In genomic region chr1:111618081-111618480, GRCh38 we compare ENCODE assay signal across 16 cellular contexts. TPM values are rescaled to one million over a fixed set of nuclear protein-coding genes. Genes with fewer than 3 reads are reported as not detected.
DNase-seq lines count a peak whose midpoint lies in the region; ATAC-seq and TF ChIP-seq lines count a peak whose summit lies in the region.
"Had no signal": no experiment of that assay in that cellular context is flagged by ENCODE, and none has a peak within 500 bp of the region (broad histone marks: within the 10 kb centered on the region; RNA-seq: fewer than 3 reads in every experiment).

No MANE protein-coding gene starts in this region.

- no peaks in the 10 kb centered on the region for H3K9me3 ChIP-seq in OCI-LY1 (ENCODE audit: low read length)
- H3K9me3 ChIP-seq in A673 (ENCODE audit: low read depth, low read length, poor library complexity, severe bottlenecking), result no peaks in the 10 kb centered on the region
- no peaks in the 10 kb centered on the region for H3K9me3 ChIP-seq in psoas muscle
- H3K9me3 ChIP-seq: neutrophil, SJSA1, stomach had no signal

- H3K27me3 ChIP-seq in OCI-LY1 (ENCODE audit: insufficient read depth, low read length) (no peaks in the 10 kb centered on the region), A673 (replicated peaks; ENCODE audit: insufficient read depth, low read depth, low read length, poor library complexity) (no peaks in the 10 kb centered on the region), psoas muscle (ENCODE audit: insufficient read depth in 3 of 3, low read length in 2 of 3) (no peaks in the 10 kb centered on the region)
- H3K27me3 ChIP-seq: foreskin keratinocyte, neutrophil, SJSA1, stomach had no signal

- CTCF ChIA-PET in A673 (lab: Charles Lee), result no interaction called here

- peaks cover 27% of the 10 kb centered on the region for H3K79me2 ChIP-seq in OCI-LY1 (ENCODE audit: insufficient read depth, low read length)

- ATAC-seq in activated T-cell treated with anti-CD3 and anti-CD28 coated beads, Interleukin-2, amount 50 U/mL, for 4 hours, result peak in 1 of 2 donors; percentile 6
- peak; percentile 32 for ATAC-seq in stimulated activated memory B cell treated with anti-CD40 and anti-IgM and Interleukin-4, amounts not matched to agents 10 μg/mL and 1 μg/mL and 100 μg/mL, for 72 hours
- no peak for ATAC-seq in psoas muscle
- ATAC-seq: foreskin keratinocyte had no signal

- intact Hi-C loops in A673 (cut with micrococcal nuclease; ENCODE audit: unreplicated experiment), result no loop called here
- intact Hi-C loops in psoas muscle (cut with DNase I), result no loop called here

- no peaks in the 10 kb centered on the region for H3K27me3 Mint-ChIP-seq in activated T-cell treated with anti-CD3 and anti-CD28 coated beads, Interleukin-2, amount 50 U/mL, for 4 hours (ENCODE audit: low read depth)
- H3K27me3 Mint-ChIP-seq in brain, result peaks cover 10% of the 10 kb centered on the region
- no peaks in the 10 kb centered on the region for H3K27me3 Mint-ChIP-seq in stimulated activated memory B cell treated with anti-CD40 and anti-IgM and Interleukin-4, amounts not matched to agents 10 μg/mL and 1 μg/mL and 100 μg/mL, for 72 hours

- no peak for DNase-seq in activated T-cell treated with anti-CD3 and anti-CD28 coated beads, Interleukin-2, amount 50 U/mL, for 4 hours
- DNase-seq in activated T-cell treated with anti-CD3 and anti-CD28 coated beads, Interleukin-2, amount 50 U/mL, for 48 hours, result no peak
- no peak for DNase-seq in A673 (ENCODE audit: low spot score)
- DNase-seq in DMS79 (lab: John Stamatoyannopoulos, UW), result no peak
- no peak for DNase-seq in psoas muscle
- DNase-seq: activated CD8-positive, alpha-beta memory T cell treated with anti-CD3 and anti-CD28 coated beads, Interleukin-2, amount 50 U/mL, for 4 hours; effector CD8-positive, alpha-beta T cell; foreskin keratinocyte; H9; NCI-H2171 treated with DMSO at 0.1 percent for 48 hours; stomach had no signal

- TF ChIP-seq CTCF in OCI-LY1 (IDR thresholded peaks at IDR 0.05; ENCODE audit: low read length) (no peak), brain (conservative IDR thresholded peaks at IDR 0.05) (no peak), A673 (conservative IDR thresholded peaks at IDR 0.05; ENCODE audit: low read depth, low read length) (no peak), psoas muscle (IDR thresholded peaks at IDR 0.05) (no peak)

- peak overlapping the region; percentile 25 for H3K27ac ChIP-seq in OCI-LY1 (ENCODE audit: low read depth, low read length, poor library complexity, severe bottlenecking)
- no peak overlapping the region for H3K27ac ChIP-seq in A673 (ENCODE audit: low read depth, low read length, poor library complexity, severe bottlenecking)
- no peak overlapping the region for H3K27ac ChIP-seq in psoas muscle
- H3K27ac ChIP-seq: foreskin keratinocyte, SJSA1 had no signal

- no peak overlapping the region for H2AFZ ChIP-seq in OCI-LY1 (ENCODE audit: low read length)

- H3K4me3 ChIP-seq in OCI-LY1 (ENCODE audit: low read depth, low read length, poor library complexity, severe bottlenecking), result no peak overlapping the region
- no peak overlapping the region for H3K4me3 ChIP-seq in A673 (ENCODE audit: low read depth, low read length, poor library complexity, severe bottlenecking)
- H3K4me3 ChIP-seq in psoas muscle, result no peak overlapping the region
- H3K4me3 ChIP-seq: SJSA1 had no signal

- H3K36me3 ChIP-seq in OCI-LY1 (ENCODE audit: insufficient read depth, low read length) (no peaks in the 10 kb centered on the region), A673 (ENCODE audit: insufficient read depth, low read length, poor library complexity, severe bottlenecking) (no peaks in the 10 kb centered on the region), psoas muscle (ENCODE audit: insufficient read depth in 1 of 2, low read depth in 1 of 2) (no peaks in the 10 kb centered on the region)
- H3K36me3 ChIP-seq: neutrophil, stomach had no signal

- H3K27ac Mint-ChIP-seq in brain, result peak overlapping the region in 1 of 5 experiments; percentile 5
- H3K27ac Mint-ChIP-seq in stimulated activated memory B cell treated with anti-CD40 and anti-IgM and Interleukin-4, amounts not matched to agents 10 μg/mL and 1 μg/mL and 100 μg/mL, for 72 hours, result peak overlapping the region; percentile 79
- H3K27ac Mint-ChIP-seq: H9 had no signal

- peak overlapping the region; percentile 85 for H3K4me3 Mint-ChIP-seq in activated T-cell treated with anti-CD3 and anti-CD28 coated beads, Interleukin-2, amount 50 U/mL, for 4 hours
- H3K4me3 Mint-ChIP-seq in brain, result peak overlapping the region in 3 of 5 experiments; percentile 60 to 87 (median 79)
- H3K4me3 Mint-ChIP-seq in stimulated activated memory B cell treated with anti-CD40 and anti-IgM and Interleukin-4, amounts not matched to agents 10 μg/mL and 1 μg/mL and 100 μg/mL, for 72 hours, result peak overlapping the region; percentile 54

- H3K4me1 ChIP-seq in OCI-LY1 (ENCODE audit: insufficient read depth, low read length, severe bottlenecking) (peaks cover 48% of the 10 kb centered on the region), A673 (ENCODE audit: insufficient read depth, low read length, poor library complexity, severe bottlenecking) (no peaks in the 10 kb centered on the region), psoas muscle (peaks cover 30% of the 10 kb centered on the region)

- peaks cover 70% of the 10 kb centered on the region for H3K4me1 Mint-ChIP-seq in activated T-cell treated with anti-CD3 and anti-CD28 coated beads, Interleukin-2, amount 50 U/mL, for 4 hours (ENCODE audit: low read depth)
- peaks cover 40% of the 10 kb centered on the region for H3K4me1 Mint-ChIP-seq in brain
- peaks cover 71% of the 10 kb centered on the region for H3K4me1 Mint-ChIP-seq in stimulated activated memory B cell treated with anti-CD40 and anti-IgM and Interleukin-4, amounts not matched to agents 10 μg/mL and 1 μg/mL and 100 μg/mL, for 72 hours

- POLR2A ChIA-PET in A673 (lab: Charles Lee; ENCODE audit: low non-redundant PET), result no interaction called here

- WGBS in psoas muscle, 3 donors, result 92 to 97% (median 97%) methylated on average over 2 of the region's 2 CpGs

- H3K9me2 ChIP-seq in OCI-LY1 (ENCODE audit: low read depth, low read length), result no peaks in the 10 kb centered on the region

- H3K4me2 ChIP-seq in OCI-LY1 (ENCODE audit: low read length), result no peak overlapping the region

- no TSS peak for BruUV-seq in A673 (replicated peaks; lab: Mats Ljungman, UMichigan)

- no peaks in the 10 kb centered on the region for H3K9me3 Mint-ChIP-seq in activated T-cell treated with anti-CD3 and anti-CD28 coated beads, Interleukin-2, amount 50 U/mL, for 4 hours
- H3K9me3 Mint-ChIP-seq in brain, result no peaks in the 10 kb centered on the region
- no peaks in the 10 kb centered on the region for H3K9me3 Mint-ChIP-seq in stimulated activated memory B cell treated with anti-CD40 and anti-IgM and Interleukin-4, amounts not matched to agents 10 μg/mL and 1 μg/mL and 100 μg/mL, for 72 hours
- H3K9me3 Mint-ChIP-seq: H9 had no signal

- H3K9ac ChIP-seq in OCI-LY1 (ENCODE audit: low read length), result no peak overlapping the region

- H4K20me1 ChIP-seq in OCI-LY1 (ENCODE audit: insufficient read depth, low read length), result no peaks in the 10 kb centered on the region

- H3F3A ChIP-seq in OCI-LY1 (ENCODE audit: insufficient read depth, low read length), result 0 out of 2 replicates have a peak, but pooled peaks cover 3% of the 10 kb centered on the region

- H3K36me3 Mint-ChIP-seq in activated T-cell treated with anti-CD3 and anti-CD28 coated beads, Interleukin-2, amount 50 U/mL, for 4 hours (ENCODE audit: insufficient read depth), result peaks cover 10% of the 10 kb centered on the region
- H3K36me3 Mint-ChIP-seq in brain, result peaks cover 6% of the 10 kb centered on the region
- peaks cover 30% of the 10 kb centered on the region for H3K36me3 Mint-ChIP-seq in stimulated activated memory B cell treated with anti-CD40 and anti-IgM and Interleukin-4, amounts not matched to agents 10 μg/mL and 1 μg/mL and 100 μg/mL, for 72 hours

RNA-seq across cellular contexts. Expression of gene RAP1A, which starts 1.5 kb away (rescaled TPM):
- 100 to 1,000 TPM; 169 to 182 (median 171) TPM for total RNA-seq in activated T-cell treated with anti-CD3 and anti-CD28 coated beads, Interleukin-2, amount 50 U/mL, for 4 hours
- polyA plus RNA-seq in brain (ENCODE audit: insufficient read depth, low read depth, low replicate concordance) (49.0 TPM), psoas muscle (100 to 1,000 TPM in 2 of 3 donors, 10 to 100 TPM in 1; 64.2 to 235 (median 102) TPM)
- total RNA-seq in A673 (2021) (50.9 and 52.8 TPM in 2 replicates), psoas muscle (10 to 100 TPM; 63.6 to 94.8 (median 73.8) TPM)
